ENCODE assay signal across 8 cellular contexts in the genomic region with DNA sequence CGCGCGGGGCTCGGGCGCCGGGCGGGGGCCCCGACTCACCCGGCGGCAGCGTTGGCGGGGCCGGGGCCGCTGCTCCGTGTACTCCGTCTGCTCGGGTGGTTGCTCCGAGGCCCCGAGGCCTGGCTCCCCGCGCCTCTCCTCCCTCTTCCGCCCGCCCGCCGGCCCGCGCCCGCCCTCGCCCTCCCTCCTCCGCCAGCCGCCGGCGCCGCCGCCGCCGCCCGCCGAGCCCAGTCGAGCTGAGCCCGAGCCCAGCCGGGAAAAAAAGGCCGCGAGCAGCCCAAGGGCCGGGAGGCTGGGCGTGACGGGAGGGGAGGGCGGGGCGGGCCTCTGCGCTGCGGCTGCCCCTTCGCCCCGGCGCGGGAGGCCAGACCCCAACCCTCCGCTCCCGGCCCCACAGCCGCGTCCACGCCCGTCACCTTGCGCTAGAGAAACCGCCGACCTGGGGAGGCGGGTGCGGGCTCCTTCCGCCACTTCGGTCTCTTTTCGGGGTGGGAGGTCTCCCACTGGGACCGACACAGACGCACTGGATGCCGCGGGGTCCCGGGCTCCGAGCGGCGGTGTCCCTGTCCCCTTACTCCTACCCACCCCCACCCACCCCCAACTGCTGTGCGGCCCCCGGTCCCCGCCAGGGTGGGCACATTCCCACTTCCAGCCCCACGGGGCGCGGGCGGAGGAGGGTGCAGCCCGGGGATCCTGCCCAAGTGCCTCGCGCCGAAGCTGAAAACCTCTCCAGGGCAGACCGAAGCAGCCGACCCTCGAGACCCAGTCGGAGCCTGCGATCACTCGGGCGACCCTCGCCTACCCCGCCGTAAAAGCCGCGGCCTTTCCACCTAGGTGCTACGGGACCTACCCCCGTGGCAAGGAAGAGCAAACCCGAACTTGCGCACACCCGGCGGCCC. TPM values are rescaled to one million over a fixed set of nuclear protein-coding genes. Genes with fewer than 3 reads are reported as not detected.
DNase-seq lines count a peak whose midpoint lies in the region; ATAC-seq and TF ChIP-seq lines count a peak whose summit lies in the region.

A gene with protein sequence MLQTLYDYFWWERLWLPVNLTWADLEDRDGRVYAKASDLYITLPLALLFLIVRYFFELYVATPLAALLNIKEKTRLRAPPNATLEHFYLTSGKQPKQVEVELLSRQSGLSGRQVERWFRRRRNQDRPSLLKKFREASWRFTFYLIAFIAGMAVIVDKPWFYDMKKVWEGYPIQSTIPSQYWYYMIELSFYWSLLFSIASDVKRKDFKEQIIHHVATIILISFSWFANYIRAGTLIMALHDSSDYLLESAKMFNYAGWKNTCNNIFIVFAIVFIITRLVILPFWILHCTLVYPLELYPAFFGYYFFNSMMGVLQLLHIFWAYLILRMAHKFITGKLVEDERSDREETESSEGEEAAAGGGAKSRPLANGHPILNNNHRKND (minus strand): TSS at position 256 of the 899 bp plus-strand sequence. CDS start 5,745 bp downstream, outside the sequence.

- TF ChIP-seq CTCF in right lobe of liver (IDR thresholded peaks at IDR 0.05) = no peak

- peak; percentile 82 to 86 for DNase-seq in NCI-H2081 (lab: John Stamatoyannopoulos, UW)
- no peak for DNase-seq in NCI-H2081 treated with DMSO at 0.1 percent for 48 hours (lab: John Stamatoyannopoulos, UW)
- DNase-seq in NCI-H446 treated with DMSO at 0.1 percent for 48 hours (lab: John Stamatoyannopoulos, UW) = peak; percentile 28
- DNase-seq in activated CD4-positive, alpha-beta T cell treated with anti-CD3 and anti-CD28 coated beads, Interleukin-2, amount 50 U/mL, for 48 hours = peak; percentile 64 to 67
- DNase-seq in dermis microvascular lymphatic vessel endothelial cell (ENCODE audit: low read depth in 2 of 2) = peak; percentile 35 to 85
- peak; percentile 86 to 89 (median 87) for DNase-seq in right lobe of liver
- DNase-seq in stimulated activated CD4-positive, alpha-beta T cell treated with anti-CD3 and anti-CD28 coated beads, Interleukin-4, amount 100 ng/mL, for 4 hours = peak; percentile 73

- intact Hi-C loops in right lobe of liver (cut with DNase I) = no loop called here

- H3K27me3 ChIP-seq in right lobe of liver = no peaks in the 10 kb centered on the region

- H3K9me3 ChIP-seq in right lobe of liver = no peaks in the 10 kb centered on the region

- no peaks in the 10 kb centered on the region for H3K36me3 ChIP-seq in right lobe of liver

- H3K4me1 ChIP-seq in right lobe of liver = peaks cover 0 to 58% (median 24%) of the 10 kb centered on the region in 4 donors

- ATAC-seq in HG03025 (IDR thresholded peaks at IDR 0.05; ENCODE audit: low FRiP score, unreplicated experiment) (peak; percentile 46), right lobe of liver (peak; percentile 14 to 52 (median 46))

- TF ChIP-seq POLR2A in right lobe of liver (IDR thresholded peaks at IDR 0.05) = peak; percentile 83

- peak within 1 kb of the TSS; percentile 68 to 89 (median 81) for H3K4me3 ChIP-seq in right lobe of liver

- 0% methylated on average over 8 of the region's 106 CpGs for WGBS in right lobe of liver (ENCODE audit: insufficient coverage, low coverage, low lambda C conversion rate, missing lambda C conversion rate)

- peak within 1 kb of the TSS; percentile 90 to 97 (median 92) for H3K27ac ChIP-seq in right lobe of liver

RNA-seq across cellular contexts. Expression of the gene that starts here (rescaled TPM):
- total RNA-seq in dermis microvascular lymphatic vessel endothelial cell (64.7 and 92.7 TPM in 2 replicates), right lobe of liver (100 to 1,000 TPM; 298 to 572 (median 459) TPM)
